In the genomic region with DNA sequence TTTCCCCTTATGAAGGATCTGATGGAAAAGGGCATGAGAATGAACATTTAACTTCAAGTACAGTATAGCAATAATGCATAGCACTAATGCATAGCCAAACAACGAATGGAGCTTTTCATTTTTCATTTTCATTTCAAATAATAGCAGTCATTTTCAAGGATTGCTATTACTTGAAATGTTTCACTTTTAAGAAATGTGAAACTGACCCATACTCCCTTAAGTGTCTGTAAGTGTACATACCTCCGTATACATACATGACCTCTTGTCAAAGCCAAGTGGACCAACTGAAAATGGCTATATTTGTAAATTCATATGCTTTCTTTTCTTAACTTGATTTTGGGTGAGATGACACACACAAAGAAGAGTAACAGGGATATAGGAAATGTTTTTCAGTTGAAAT, we compare ENCODE assay signal across 1 cellular context.
TF ChIP-seq lines count a peak whose summit lies in the region.

No MANE protein-coding gene starts in this region.

TF ChIP-seq in neural cell, 6 proteins besides CTCF, POLR2A, EP300 and RAD21 (continued from another document):
- TF ChIP-seq, protein P1, sequence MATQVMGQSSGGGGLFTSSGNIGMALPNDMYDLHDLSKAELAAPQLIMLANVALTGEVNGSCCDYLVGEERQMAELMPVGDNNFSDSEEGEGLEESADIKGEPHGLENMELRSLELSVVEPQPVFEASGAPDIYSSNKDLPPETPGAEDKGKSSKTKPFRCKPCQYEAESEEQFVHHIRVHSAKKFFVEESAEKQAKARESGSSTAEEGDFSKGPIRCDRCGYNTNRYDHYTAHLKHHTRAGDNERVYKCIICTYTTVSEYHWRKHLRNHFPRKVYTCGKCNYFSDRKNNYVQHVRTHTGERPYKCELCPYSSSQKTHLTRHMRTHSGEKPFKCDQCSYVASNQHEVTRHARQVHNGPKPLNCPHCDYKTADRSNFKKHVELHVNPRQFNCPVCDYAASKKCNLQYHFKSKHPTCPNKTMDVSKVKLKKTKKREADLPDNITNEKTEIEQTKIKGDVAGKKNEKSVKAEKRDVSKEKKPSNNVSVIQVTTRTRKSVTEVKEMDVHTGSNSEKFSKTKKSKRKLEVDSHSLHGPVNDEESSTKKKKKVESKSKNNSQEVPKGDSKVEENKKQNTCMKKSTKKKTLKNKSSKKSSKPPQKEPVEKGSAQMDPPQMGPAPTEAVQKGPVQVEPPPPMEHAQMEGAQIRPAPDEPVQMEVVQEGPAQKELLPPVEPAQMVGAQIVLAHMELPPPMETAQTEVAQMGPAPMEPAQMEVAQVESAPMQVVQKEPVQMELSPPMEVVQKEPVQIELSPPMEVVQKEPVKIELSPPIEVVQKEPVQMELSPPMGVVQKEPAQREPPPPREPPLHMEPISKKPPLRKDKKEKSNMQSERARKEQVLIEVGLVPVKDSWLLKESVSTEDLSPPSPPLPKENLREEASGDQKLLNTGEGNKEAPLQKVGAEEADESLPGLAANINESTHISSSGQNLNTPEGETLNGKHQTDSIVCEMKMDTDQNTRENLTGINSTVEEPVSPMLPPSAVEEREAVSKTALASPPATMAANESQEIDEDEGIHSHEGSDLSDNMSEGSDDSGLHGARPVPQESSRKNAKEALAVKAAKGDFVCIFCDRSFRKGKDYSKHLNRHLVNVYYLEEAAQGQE (IDR thresholded peaks at IDR 0.05; ENCODE audit: borderline replicate concordance), result no peak
- TF ChIP-seq TAF1 (IDR thresholded peaks at IDR 0.05; ENCODE audit: low read depth) (no peak), EZH2 (IDR thresholded peaks at IDR 0.05; ENCODE audit: borderline replicate concordance, insufficient read depth, low read length, poor library complexity, severe bottlenecking) (no peak), SMC3 (conservative IDR thresholded peaks at IDR 0.05; ENCODE audit: poor library complexity) (no peak), POLR2AphosphoS5 (IDR thresholded peaks at IDR 0.05) (no peak)
